22 cellular contexts compared by ENCODE assay signal in the genomic region with DNA sequence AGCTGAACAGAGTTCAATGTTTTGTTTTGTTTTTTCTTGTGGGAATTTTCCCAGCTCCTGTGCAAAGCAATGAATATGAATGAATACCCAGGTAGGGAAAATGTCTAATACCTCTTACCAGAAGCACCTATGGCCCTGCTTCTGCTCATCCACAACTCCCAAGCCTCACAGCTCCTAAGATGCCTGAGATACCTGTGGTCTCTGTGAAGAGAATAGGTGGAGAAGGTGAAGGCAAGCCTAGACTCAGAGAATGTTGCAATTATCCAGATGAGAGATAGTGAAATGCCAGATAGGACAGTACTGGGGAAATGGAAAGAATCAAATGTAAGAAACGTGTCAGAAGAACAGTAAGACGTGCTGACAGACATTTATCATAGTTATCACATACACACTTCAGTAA.
DNase-seq lines count a peak whose midpoint lies in the region; ATAC-seq, FAIRE-seq and TF ChIP-seq lines count a peak whose summit lies in the region.
"Had no signal": no experiment of that assay in that cellular context is flagged by ENCODE, and none has a peak within 500 bp of the region (broad histone marks: within the 10 kb centered on the region; RNA-seq: fewer than 3 reads in every experiment).

No MANE protein-coding gene starts in this region.

- no peaks in the 10 kb centered on the region for H3K36me3 Mint-ChIP-seq in type B pancreatic cell
- H3K36me3 Mint-ChIP-seq: CD4-positive, CD25-positive, alpha-beta regulatory T cell; CD8-positive, alpha-beta memory T cell; IgD-negative memory B cell had no signal

- H2AFZ ChIP-seq in PC-9 (no peak overlapping the region), keratinocyte (ENCODE audit: control insufficient read depth, low read length) (no peak overlapping the region)

- H3K9me3 Mint-ChIP-seq in type B pancreatic cell: peaks cover 10% of the 10 kb centered on the region
- H3K9me3 Mint-ChIP-seq: CD8-positive, alpha-beta memory T cell; H9 had no signal

- FAIRE-seq in bronchial epithelial cell (lab: Jason Lieb, UNC) (no peak), keratinocyte (lab: Jason Lieb, UNC) (peak; percentile 49)
- FAIRE-seq: A204.1, GM12892, GM18507, H1, HepG2 had no signal

- H3K27me3 Mint-ChIP-seq in type B pancreatic cell: no peaks in the 10 kb centered on the region
- H3K27me3 Mint-ChIP-seq: IgD-negative memory B cell had no signal

- no peaks in the 10 kb centered on the region for H3K9me1 ChIP-seq in keratinocyte (ENCODE audit: control insufficient read depth, extremely low read depth, insufficient read depth, low read length)

- dilution Hi-C loops in keratinocyte (cut with MboI; ENCODE audit: extremely low pct_ligation_motif_present, low sequenced_read_pairs): no loop called here

- intact Hi-C loops in PC-9 (cut with micrococcal nuclease; ENCODE audit: unreplicated experiment): no loop called here

- H3K9ac ChIP-seq in keratinocyte (ENCODE audit: control insufficient read depth, extremely low read depth, insufficient read depth, low read length): no peak overlapping the region

- H3K27ac ChIP-seq in PC-9 (0 out of 2 replicates have a peak overlapping the region, but pooled peaks have one; percentile 38), keratinocyte (ENCODE audit: control insufficient read depth, insufficient read depth, low read length) (no peak overlapping the region)

- no peaks in the 10 kb centered on the region for H3K9me2 ChIP-seq in PC-9 (ENCODE audit: insufficient read depth)

- H3K4me1 Mint-ChIP-seq in type B pancreatic cell (ENCODE audit: unreplicated experiment): peaks cover 9% of the 10 kb centered on the region
- H3K4me1 Mint-ChIP-seq: CD4-positive, CD25-positive, alpha-beta regulatory T cell; CD8-positive, alpha-beta memory T cell; IgD-negative memory B cell had no signal

- H3K36me3 ChIP-seq in PC-9 (ENCODE audit: low read depth): no peaks in the 10 kb centered on the region
- no peaks in the 10 kb centered on the region for H3K36me3 ChIP-seq in bronchial epithelial cell (ENCODE audit: control insufficient read depth, insufficient read depth, low read length)
- H3K36me3 ChIP-seq in keratinocyte (ENCODE audit: control insufficient read depth in 2 of 2, extremely low read depth in 1 of 2, insufficient read depth in 2 of 2, low read length in 2 of 2): no peaks in the 10 kb centered on the region
- H3K36me3 ChIP-seq: BE2C had no signal

- H3K9me3 ChIP-seq in PC-9 (ENCODE audit: insufficient read depth, low read depth) (no peaks in the 10 kb centered on the region), keratinocyte (ENCODE audit: control insufficient read depth, low read depth, low read length) (no peaks in the 10 kb centered on the region)
- H3K9me3 ChIP-seq: BE2C had no signal

- H3K4me3 ChIP-seq in PC-9 (no peak overlapping the region), bronchial epithelial cell (ENCODE audit: low read depth, low read length) (no peak overlapping the region), keratinocyte (ENCODE audit: control insufficient read depth in 2 of 3, extremely low read depth in 1 of 3, insufficient read depth in 2 of 3, low read depth in 1 of 3, low read length in 3 of 3) (no peak overlapping the region)

- no peaks in the 10 kb centered on the region for H3F3A ChIP-seq in PC-9 (ENCODE audit: insufficient read depth, low read depth)

- H3K4me2 ChIP-seq in PC-9 (peak overlapping the region; percentile 42; the same call in 1 of the 2 replicates), keratinocyte (ENCODE audit: control insufficient read depth, extremely low read depth, insufficient read depth, low read depth, low read length) (no peak overlapping the region)

- no peaks in the 10 kb centered on the region for H4K20me1 ChIP-seq in PC-9 (ENCODE audit: insufficient read depth)
- H4K20me1 ChIP-seq in keratinocyte (ENCODE audit: control insufficient read depth, extremely low read depth, insufficient read depth, low read length): no peaks in the 10 kb centered on the region

- H3K4me1 ChIP-seq in PC-9 (replicated peaks; ENCODE audit: insufficient read depth) (peaks cover 37% of the 10 kb centered on the region), keratinocyte (ENCODE audit: control insufficient read depth, extremely low read depth, insufficient read depth, low read length) (peaks cover 13% of the 10 kb centered on the region)
- H3K4me1 ChIP-seq: BE2C had no signal

- H3K27ac Mint-ChIP-seq in type B pancreatic cell: peak overlapping the region; percentile 54
- H3K27ac Mint-ChIP-seq: CD4-positive, CD25-positive, alpha-beta regulatory T cell; CD8-positive, alpha-beta memory T cell; H9; IgD-negative memory B cell had no signal

- no peak for DNase-seq in PC-9
- peak; percentile 56 for DNase-seq in bronchial epithelial cell (ENCODE audit: low read depth)
- DNase-seq in keratinocyte (ENCODE audit: low read depth, low spot score): peak; percentile 41
- DNase-seq in type B pancreatic cell (ENCODE audit: extremely low spot score, unreplicated experiment): no peak
- DNase-seq in midbrain (lab: John Stamatoyannopoulos, UW): no peak
- DNase-seq in UCSD-AML1 (lab: John Stamatoyannopoulos, UW; ENCODE audit: unreplicated experiment): no peak
- DNase-seq: ACHN; BE2C; C1 segment of cervical spinal cord; CD4-positive, CD25-positive, alpha-beta regulatory T cell; CD8-positive, alpha-beta memory T cell; COR-L47; DMS 273 treated with DMSO at 0.1 percent for 48 hours; GDM1; H9 had no signal

- POLR2A ChIA-PET in PC-9 (lab: Charles Lee; ENCODE audit: unreplicated experiment): no interaction called here

- H3K27me3 ChIP-seq in PC-9 (ENCODE audit: insufficient read depth, low read depth): no peaks in the 10 kb centered on the region
- H3K27me3 ChIP-seq in bronchial epithelial cell (ENCODE audit: control insufficient read depth, insufficient read depth, low read length): no peaks in the 10 kb centered on the region
- no peaks in the 10 kb centered on the region for H3K27me3 ChIP-seq in keratinocyte (ENCODE audit: control insufficient read depth, extremely low read depth, insufficient read depth, low read length)
- H3K27me3 ChIP-seq: BE2C had no signal

- CTCF ChIA-PET in PC-9 (lab: Charles Lee): no interaction called here

- no peak for TF ChIP-seq CTCF in PC-9 (conservative IDR thresholded peaks at IDR 0.05)
- no peak for TF ChIP-seq CTCF in bronchial epithelial cell (IDR thresholded peaks at IDR 0.05; ENCODE audit: insufficient read depth, low read length, severe bottlenecking)
- no peak for TF ChIP-seq CTCF in keratinocyte (optimal IDR thresholded peaks at IDR 0.05 in 1 of 3, IDR thresholded peaks at IDR 0.05 in 1 of 3, conservative IDR thresholded peaks at IDR 0.05 in 1 of 3; ENCODE audit: extremely low read depth in 1 of 3, insufficient read depth in 2 of 3, low read length in 3 of 3)
- no peak for TF ChIP-seq CTCF in type B pancreatic cell (conservative IDR thresholded peaks at IDR 0.05)

- no peak for ATAC-seq in GM21515 (IDR thresholded peaks at IDR 0.05; ENCODE audit: unreplicated experiment)
- ATAC-seq: HepG2 had no signal

- H3K4me3 Mint-ChIP-seq in type B pancreatic cell: no peak overlapping the region
- H3K4me3 Mint-ChIP-seq: CD4-positive, CD25-positive, alpha-beta regulatory T cell; CD8-positive, alpha-beta memory T cell; H9; IgD-negative memory B cell had no signal

- no TSS peak for BruUV-seq in PC-9 (replicated peaks; lab: Mats Ljungman, UMichigan)

- no peaks in the 10 kb centered on the region for H3K79me2 ChIP-seq in PC-9 (ENCODE audit: low read depth)
- no peaks in the 10 kb centered on the region for H3K79me2 ChIP-seq in keratinocyte (ENCODE audit: control insufficient read depth, insufficient read depth, low read length)

Comparison
In these comparisons a context has a peak if more than half of its experiments do, and no peak if none do; other contexts are left out.
1. DNase-seq: peak in bronchial epithelial cell (single experiment) and keratinocyte (single experiment); none in PC-9 (0 of 2), type B pancreatic cell (single experiment), midbrain (single experiment) and UCSD-AML1 (single experiment).